11 cellular contexts compared by ENCODE assay signal in the genomic region with DNA sequence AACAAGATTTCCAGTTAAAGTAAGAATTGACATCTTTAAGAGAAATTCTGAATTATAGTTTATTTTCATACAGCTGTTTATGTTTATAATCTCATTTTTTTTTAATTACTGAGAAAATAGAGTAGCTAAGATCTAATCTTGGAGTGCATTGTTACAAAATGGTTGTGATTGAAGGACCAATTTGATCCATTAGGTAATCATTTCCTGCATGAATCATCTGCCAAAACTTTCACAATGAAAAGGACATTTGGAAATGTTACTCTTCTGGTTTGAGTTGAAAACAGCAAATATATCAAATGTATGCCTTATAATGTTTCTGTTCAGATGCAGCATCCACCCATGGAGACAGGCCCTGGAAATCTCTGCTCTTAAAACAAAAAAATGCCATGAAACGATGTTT. TPM values are rescaled to one million over a fixed set of nuclear protein-coding genes. Genes with fewer than 3 reads are reported as not detected.
A peak's percentile ranks its signal among the peaks of the same experiment; 100 is the strongest.
DNase-seq lines count a peak whose midpoint lies in the region; ATAC-seq and TF ChIP-seq lines count a peak whose summit lies in the region.
"Had no signal": no experiment of that assay in that cellular context is flagged by ENCODE, and none has a peak within 500 bp of the region (broad histone marks: within the 10 kb centered on the region; RNA-seq: fewer than 3 reads in every experiment).

No MANE protein-coding gene starts in this region.

- peaks cover 0 to 91% (median 21%) of the 10 kb centered on the region in 9 donors for H3K36me3 ChIP-seq in heart right ventricle
- no peaks in the 10 kb centered on the region for H3K36me3 ChIP-seq in right atrium auricular region
- peaks cover 0 to 11% (median 4%) of the 10 kb centered on the region in 4 donors for H3K36me3 ChIP-seq in transverse colon
- peaks cover 0 to 95% (median 3%) of the 10 kb centered on the region in 3 donors for H3K36me3 ChIP-seq in esophagus squamous epithelium

- H3K4me1 ChIP-seq in heart right ventricle (peaks cover 0 to 29% (median 16%) of the 10 kb centered on the region in 9 donors), right atrium auricular region (peaks cover 0 to 6% of the 10 kb centered on the region in 2 donors), transverse colon (peaks cover 4 to 26% (median 16%) of the 10 kb centered on the region in 4 donors), esophagus squamous epithelium (peaks cover 5 to 20% (median 7%) of the 10 kb centered on the region in 3 donors)

- no peak for TF ChIP-seq EP300 in transverse colon (IDR thresholded peaks at IDR 0.05; ENCODE audit: low read depth)

- no peaks in the 10 kb centered on the region for H3K9me3 ChIP-seq in heart right ventricle
- H3K9me3 ChIP-seq in right atrium auricular region = no peaks in the 10 kb centered on the region
- no peaks in the 10 kb centered on the region for H3K9me3 ChIP-seq in transverse colon
- H3K9me3 ChIP-seq in esophagus squamous epithelium = no peaks in the 10 kb centered on the region

- ATAC-seq in heart right ventricle (peak in 3 of 8 donors; percentile 41 to 47 (median 47)), HG03175 (IDR thresholded peaks at IDR 0.05; ENCODE audit: unreplicated experiment) (no peak)

- in situ Hi-C loops in transverse colon (cut with MboI; ENCODE audit: low pct_ligation_motif_present in 1 of 4, low pct_unique_long_range_greater_than_20kb in 1 of 4, low sequenced_read_pairs in 3 of 4) = loop anchor here in 1 of 4 donors (25.0 kb wide), 1 partner anchor 599 kb away; no protein-coding TSS in a partner anchor

- H3K27me3 ChIP-seq in heart right ventricle = no peaks in the 10 kb centered on the region
- no peaks in the 10 kb centered on the region for H3K27me3 ChIP-seq in right atrium auricular region
- no peaks in the 10 kb centered on the region for H3K27me3 ChIP-seq in transverse colon
- no peaks in the 10 kb centered on the region for H3K27me3 ChIP-seq in esophagus squamous epithelium

- CTCF ChIA-PET in RWPE1 (lab: Yijun Ruan, JAX) = interaction anchor here (1.4 kb wide), 1 partner anchor 113 kb away, joined by 4 read pairs; no protein-coding TSS in a partner anchor

- H3K27ac ChIP-seq in heart right ventricle (peak overlapping the region in 8 of 10 donors; percentile 24 to 74 (median 54)), right atrium auricular region (peak overlapping the region in 1 of 2 donors; percentile 57), RWPE1 (peak overlapping the region; percentile 88), transverse colon (peak overlapping the region; percentile 50 to 62 (median 59)), esophagus squamous epithelium (peak overlapping the region in 2 of 4 donors; percentile 11 to 36)

- DNase-seq in heart right ventricle (no peak), right atrium auricular region (ENCODE audit: low spot score) (no peak), RWPE1 (ENCODE audit: low spot score) (peak; percentile 51), fibroblast of peridontal ligament (ENCODE audit: extremely low read depth) (peak; percentile 52), transverse colon (no peak), NCI-H1105 treated with DMSO at 0.1 percent for 48 hours (lab: John Stamatoyannopoulos, UW) (no peak), esophagus squamous epithelium (lab: John Stamatoyannopoulos, UW) (no peak)
- DNase-seq: activated naive CD4-positive, alpha-beta T cell; central memory CD4-positive, alpha-beta T cell; NCI-H2227 treated with DMSO at 0.1 percent for 48 hours had no signal

- TF ChIP-seq POLR2A in transverse colon (IDR thresholded peaks at IDR 0.05) = no peak
- TF ChIP-seq POLR2A in esophagus squamous epithelium (IDR thresholded peaks at IDR 0.05) = no peak

- POLR2A ChIA-PET in RWPE1 (lab: Yijun Ruan, JAX; ENCODE audit: low non-redundant PET) = interaction anchor here (0.9 kb wide), 1 partner anchor 19 kb away, joined by 3 read pairs; a partner anchor contains a TSS

- WGBS in heart right ventricle, 2 donors = 59 to 66% methylated on average over 1 of the region's 1 CpG
- 50 to 54% methylated on average over 1 of the region's 1 CpG for WGBS in transverse colon (ENCODE audit: low coverage in 1 of 2), 2 donors
- 64 to 73% methylated on average over 1 of the region's 1 CpG for WGBS in esophagus squamous epithelium, 2 donors

- H3K4me3 ChIP-seq in heart right ventricle (no peak overlapping the region), right atrium auricular region (no peak overlapping the region), transverse colon (no peak overlapping the region), esophagus squamous epithelium (no peak overlapping the region)

- TF ChIP-seq CTCF in heart right ventricle (IDR thresholded peaks at IDR 0.05) (no peak), right atrium auricular region (IDR thresholded peaks at IDR 0.05) (no peak), RWPE1 (conservative IDR thresholded peaks at IDR 0.05; ENCODE audit: low read depth) (no peak), transverse colon (IDR thresholded peaks at IDR 0.05) (no peak), esophagus squamous epithelium (IDR thresholded peaks at IDR 0.05) (no peak)

- intact Hi-C loops in heart right ventricle (cut with DNase I) (loop anchor here in 2 of 10 donors (5.0 to 10.0 kb wide), 2 partner anchors 354 to 596 kb away; no protein-coding TSS in a partner anchor), transverse colon (cut with DNase I; ENCODE audit: low total_unique reads) (no loop called here), esophagus squamous epithelium (cut with DNase I) (no loop called here)

RNA-seq across cellular contexts. Expression of a gene that starts 19.0 kb away (rescaled TPM):
- 10 to 100 TPM in 9 of 10 donors, 1 to 10 TPM in 1; 7.0 to 49.6 (median 17.5) TPM for total RNA-seq in heart right ventricle
- 10 to 100 TPM; 10.2 to 59.3 TPM for polyA plus RNA-seq in heart right ventricle
- total RNA-seq in right atrium auricular region = 10 to 100 TPM; 33.8 to 42.2 TPM
- 10 to 100 TPM; 15.4 to 41.0 (median 29.4) TPM for total RNA-seq in transverse colon
- 100 to 1,000 TPM in 2 of 4 donors, 10 to 100 TPM in 2; 35.9 to 149 (median 93.5) TPM for total RNA-seq in esophagus squamous epithelium

RNA-seq across cellular contexts. Expression of a gene that starts 19.8 kb away (rescaled TPM):
- 10 to 100 TPM; 14.5 to 44.4 (median 21.0) TPM for total RNA-seq in heart right ventricle
- 10 to 100 TPM in 1 of 2 donors, 1 to 10 TPM in 1; 5.3 to 22.6 TPM for polyA plus RNA-seq in heart right ventricle
- total RNA-seq in right atrium auricular region = 10 to 100 TPM in 1 of 2 donors, 1 to 10 TPM in 1; 5.4 to 10.6 TPM
- total RNA-seq in transverse colon = 10 to 100 TPM; 16.1 to 32.5 (median 21.2) TPM
- 10 to 100 TPM; 10.1 to 26.0 (median 11.8) TPM for total RNA-seq in esophagus squamous epithelium

Comparison
In these comparisons a context has a peak if more than half of its experiments do, and no peak if none do; other contexts are left out.
1. DNase-seq: peak in RWPE1 (single experiment) and fibroblast of peridontal ligament (single experiment); none in heart right ventricle (0 of 2), right atrium auricular region (single experiment), transverse colon (single experiment), NCI-H1105 treated with DMSO at 0.1 percent for 48 hours (single experiment) and esophagus squamous epithelium (single experiment).